ENCODE assay signal across 11 cellular contexts in the genomic region with DNA sequence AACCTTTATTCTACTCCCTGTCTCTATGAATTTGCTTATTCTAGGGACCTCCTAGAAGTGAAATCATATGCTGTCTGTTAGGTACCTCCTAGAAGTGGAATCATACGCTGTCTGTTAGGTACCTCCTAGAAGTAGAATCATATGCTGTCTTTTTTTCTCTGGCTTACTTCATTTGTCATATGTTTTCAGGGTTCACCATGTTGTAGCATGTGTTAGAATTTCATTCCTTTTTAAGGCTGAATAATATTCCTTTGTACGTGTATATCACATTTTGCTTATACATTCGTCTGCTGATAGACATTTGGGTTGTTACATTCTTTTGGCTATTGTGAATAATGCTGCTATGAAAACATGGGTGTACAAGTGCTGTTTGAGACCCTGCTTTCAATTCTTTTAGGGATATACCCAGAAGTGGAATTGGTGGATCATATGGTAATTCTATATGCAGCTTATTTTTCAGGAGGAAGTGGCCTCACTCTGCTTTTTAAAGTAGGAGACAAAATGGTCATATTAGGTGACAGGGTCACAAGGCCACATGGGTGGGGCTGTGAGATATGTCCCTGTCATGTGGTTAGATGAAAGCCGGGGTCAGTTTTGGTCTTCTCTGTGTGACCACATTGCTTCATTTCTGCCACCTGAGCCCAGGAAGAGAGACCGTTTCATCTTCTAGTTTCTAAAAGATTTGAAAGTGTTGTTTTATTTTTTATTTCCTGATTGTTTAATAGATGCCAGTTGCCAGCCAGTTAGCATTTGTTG.
DNase-seq lines count a peak whose midpoint lies in the region; ATAC-seq, FAIRE-seq and TF ChIP-seq lines count a peak whose summit lies in the region.
"Had no signal": no experiment of that assay in that cellular context is flagged by ENCODE, and none has a peak within 500 bp of the region (broad histone marks: within the 10 kb centered on the region; RNA-seq: fewer than 3 reads in every experiment).

No MANE protein-coding gene starts in this region.

- no peaks in the 10 kb centered on the region for H3K27me3 Mint-ChIP-seq in central memory CD8-positive, alpha-beta T cell

- H3K4me1 ChIP-seq in BLaER1, result peaks cover 58% of the 10 kb centered on the region

- H3K4me2 ChIP-seq in BLaER1, result peak overlapping the region; percentile 17; the same call in 1 of the 2 replicates

- DNase-seq in central memory CD8-positive, alpha-beta T cell (ENCODE audit: low spot score in 2 of 2), result no peak
- no peak for DNase-seq in stimulated activated CD8-positive, alpha-beta memory T cell treated with anti-CD3 and anti-CD28 coated beads, Interleukin-4, amount 100 ng/mL, for 48 hours
- DNase-seq in NCI-H128 (lab: John Stamatoyannopoulos, UW; ENCODE audit: unreplicated experiment), result no peak
- DNase-seq in G401 (ENCODE audit: low spot score), result no peak
- DNase-seq in H54 (ENCODE audit: insufficient read length, low spot score), result no peak
- DNase-seq: HCEC 1CT, NCI-H2171 treated with DMSO at 0.1 percent for 48 hours had no signal

- TF ChIP-seq POLR2A in H54 (IDR thresholded peaks at IDR 0.05; ENCODE audit: low read depth, low read length), result no peak

- no peaks in the 10 kb centered on the region for H3K27me3 ChIP-seq in BLaER1

- no peak overlapping the region for H3K4me3 ChIP-seq in BLaER1

- H3K27ac ChIP-seq in BLaER1, result 0 out of 2 replicates have a peak overlapping the region, but pooled peaks have one; percentile 11

- peaks cover 16% of the 10 kb centered on the region for H3K4me1 Mint-ChIP-seq in central memory CD8-positive, alpha-beta T cell

- no peaks in the 10 kb centered on the region for H3K9me3 ChIP-seq in BLaER1

- no peak for FAIRE-seq in H54 (lab: Jason Lieb, UNC)
- FAIRE-seq: islet of Langerhans had no signal

- in situ Hi-C loops in G401 (cut with HindIII; ENCODE audit: low sequenced_read_pairs), result no loop called here

- H3K9ac ChIP-seq in BLaER1, result no peak overlapping the region

- H3K9me3 Mint-ChIP-seq in central memory CD8-positive, alpha-beta T cell, result no peaks in the 10 kb centered on the region

- peak overlapping the region; percentile 38 for H3K27ac Mint-ChIP-seq in central memory CD8-positive, alpha-beta T cell (ENCODE audit: low read depth)

- no peaks in the 10 kb centered on the region for H4K20me1 ChIP-seq in BLaER1

- peaks cover 10% of the 10 kb centered on the region for H3K36me3 Mint-ChIP-seq in central memory CD8-positive, alpha-beta T cell (ENCODE audit: insufficient read depth)

- no peak overlapping the region for H3K4me3 Mint-ChIP-seq in central memory CD8-positive, alpha-beta T cell

- ATAC-seq in GM19324 (IDR thresholded peaks at IDR 0.05; ENCODE audit: low FRiP score, unreplicated experiment), result peak; percentile 68
- peak; percentile 64 for ATAC-seq in HG03135 (IDR thresholded peaks at IDR 0.05; ENCODE audit: unreplicated experiment)
- ATAC-seq in central memory CD8-positive, alpha-beta T cell (replicated peaks; ENCODE audit: extremely low read depth, poor library complexity, severe bottlenecking), result no peak

- H3K36me3 ChIP-seq in BLaER1, result peaks cover 40% of the 10 kb centered on the region
